10 cellular contexts compared by ENCODE assay signal in the genomic region with DNA sequence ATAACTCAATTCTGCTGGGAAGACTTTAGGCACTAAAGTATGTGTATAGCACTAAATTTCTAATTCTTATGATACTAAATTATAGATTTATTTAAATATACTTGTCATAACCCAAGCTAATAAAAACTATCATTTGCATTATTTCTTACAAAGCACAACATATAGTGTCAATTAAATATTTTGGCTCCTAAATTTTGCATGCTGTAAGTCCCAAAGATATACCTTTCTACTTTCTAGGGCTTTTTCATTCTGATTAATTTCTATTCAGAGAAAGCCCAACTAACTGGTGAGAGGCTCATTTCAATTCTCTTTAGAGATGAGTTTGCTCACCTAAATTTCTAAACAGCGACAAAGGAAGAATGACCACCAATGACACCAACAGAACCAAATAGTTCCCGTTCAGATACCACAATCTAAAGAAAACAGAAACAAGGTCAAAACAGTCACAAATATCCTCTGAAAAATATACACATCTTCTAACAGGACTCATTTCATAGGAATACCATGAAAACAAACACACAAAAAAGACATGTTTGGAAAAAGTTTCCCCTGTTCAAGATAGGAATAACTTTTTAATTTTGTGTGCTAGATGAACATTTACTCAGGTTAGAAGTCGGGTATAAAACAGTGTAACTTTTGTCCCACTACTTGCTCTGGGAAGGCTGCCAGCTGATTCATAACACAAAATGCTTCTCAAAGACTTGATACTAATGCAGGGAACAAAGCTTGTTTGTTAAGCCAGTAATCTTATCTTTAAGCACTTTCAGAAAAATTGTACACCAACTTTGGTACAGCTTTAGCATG. TPM values are rescaled to one million over a fixed set of nuclear protein-coding genes. Genes with fewer than 3 reads are reported as not detected.
DNase-seq lines count a peak whose midpoint lies in the region; ATAC-seq and TF ChIP-seq lines count a peak whose summit lies in the region.
"Had no signal": no experiment of that assay in that cellular context is flagged by ENCODE, and none has a peak within 500 bp of the region (broad histone marks: within the 10 kb centered on the region; RNA-seq: fewer than 3 reads in every experiment).

No MANE protein-coding gene starts in this region.

- no peaks in the 10 kb centered on the region for H3K27me3 ChIP-seq in SJSA1 (replicated peaks)

- H3K4me3 ChIP-seq in SJSA1, result no peak overlapping the region

- H3K4me1 Mint-ChIP-seq in progenitor cell of endocrine pancreas (ENCODE audit: low read depth), result peaks cover 59% of the 10 kb centered on the region

- H3K27ac ChIP-seq in SJSA1, result 0 out of 2 replicates have a peak overlapping the region, but pooled peaks have one; percentile 2

- peaks cover 70% of the 10 kb centered on the region for H3K36me3 Mint-ChIP-seq in progenitor cell of endocrine pancreas (ENCODE audit: insufficient read depth)

- ATAC-seq in GM21723 (IDR thresholded peaks at IDR 0.05; ENCODE audit: unreplicated experiment) (no peak), GM21717 (IDR thresholded peaks at IDR 0.05; ENCODE audit: unreplicated experiment) (no peak)

- no peaks in the 10 kb centered on the region for H3K9me3 Mint-ChIP-seq in progenitor cell of endocrine pancreas (ENCODE audit: low read depth)
- H3K9me3 Mint-ChIP-seq: dendritic cell treated with granulocyte-macrophage colony-stimulating factor and Interleukin-4, amounts not matched to agents 40 ng/mL and 50 ng/mL, for 4 days had no signal

- peaks cover 100% of the 10 kb centered on the region for H3K36me3 ChIP-seq in SJSA1

- no peaks in the 10 kb centered on the region for H3K27me3 Mint-ChIP-seq in progenitor cell of endocrine pancreas
- H3K27me3 Mint-ChIP-seq: dendritic cell treated with granulocyte-macrophage colony-stimulating factor and Interleukin-4, amounts not matched to agents 40 ng/mL and 50 ng/mL, for 4 days had no signal

- no peaks in the 10 kb centered on the region for H3K9me3 ChIP-seq in SJSA1 (replicated peaks)

- peak overlapping the region; percentile 55 for H3K4me3 Mint-ChIP-seq in progenitor cell of endocrine pancreas (ENCODE audit: low read depth)
- H3K4me3 Mint-ChIP-seq: dendritic cell treated with granulocyte-macrophage colony-stimulating factor and Interleukin-4, amounts not matched to agents 40 ng/mL and 50 ng/mL, for 4 days had no signal

- TF ChIP-seq CTCF in progenitor cell of endocrine pancreas (IDR thresholded peaks at IDR 0.05; ENCODE audit: unreplicated experiment), result no peak

- H3K27ac Mint-ChIP-seq in progenitor cell of endocrine pancreas, result peak overlapping the region; percentile 94
- H3K27ac Mint-ChIP-seq: dendritic cell treated with granulocyte-macrophage colony-stimulating factor and Interleukin-4, amounts not matched to agents 40 ng/mL and 50 ng/mL, for 4 days had no signal

- DNase-seq in EH (ENCODE audit: low read depth) (peak; percentile 82), SJSA1 (ENCODE audit: low read depth in 1 of 2, low spot score in 2 of 2) (peak in 1 of 2 experiments; percentile 57), fibroblast of the conjunctiva (ENCODE audit: low read depth) (peak; percentile 56), progenitor cell of endocrine pancreas (ENCODE audit: low spot score, unreplicated experiment) (no peak), NCI-H1694 treated with DMSO at 0.1 percent for 48 hours (lab: John Stamatoyannopoulos, UW) (no peak)
- no peak for DNase-seq in activated CD4-positive, alpha-beta T cell treated with anti-CD3 and anti-CD28 coated beads for 48 hours
- DNase-seq: NCI-H2081 treated with DMSO at 0.1 percent for 48 hours had no signal

- H3K4me1 ChIP-seq in SJSA1 (replicated peaks), result peaks cover 50% of the 10 kb centered on the region

RNA-seq across cellular contexts. Expression of a gene that starts 7.6 kb away (rescaled TPM):
- total RNA-seq in SJSA1 (2014; rRNA removed; shearing (Covaris generic)), result 188 and 238 TPM in 2 replicates
- total RNA-seq in progenitor cell of endocrine pancreas, result 216 and 224 TPM in 2 replicates

Comparison
In these comparisons a context has a peak if more than half of its experiments do, and no peak if none do; other contexts are left out.
1. DNase-seq: peak in EH (single experiment) and fibroblast of the conjunctiva (single experiment); none in progenitor cell of endocrine pancreas (single experiment), NCI-H1694 treated with DMSO at 0.1 percent for 48 hours (single experiment) and activated CD4-positive, alpha-beta T cell treated with anti-CD3 and anti-CD28 coated beads for 48 hours (single experiment).